8 cellular contexts compared by ENCODE assay signal in genomic region chr11:108593214-108593909, GRCh38. TPM values are rescaled to one million over a fixed set of nuclear protein-coding genes. Genes with fewer than 3 reads are reported as not detected.
DNase-seq lines count a peak whose midpoint lies in the region; ATAC-seq and TF ChIP-seq lines count a peak whose summit lies in the region.

TSS of gene EXPH5 (minus strand) at chr11:108593768. CDS start at chr11:108593536, 232 bp downstream.

- CTCF ChIA-PET in SK-N-SH (lab: Yijun Ruan, JAX): no interaction called here

- peak within 1 kb of the TSS; percentile 99 for H3K4me3 Mint-ChIP-seq in activated naive CD4-positive, alpha-beta T cell treated with anti-CD3 and anti-CD28 coated beads, Interleukin-2, amount 50 U/mL, for 24 hours

- H3K27ac Mint-ChIP-seq in activated naive CD4-positive, alpha-beta T cell treated with anti-CD3 and anti-CD28 coated beads, Interleukin-2, amount 50 U/mL, for 24 hours: peak within 1 kb of the TSS; percentile 100

- no peaks in the 10 kb centered on the region for H3K9me2 ChIP-seq in SK-N-SH

- peak within 1 kb of the TSS; percentile 36; the same call in 1 of the 2 replicates for H3K9ac ChIP-seq in SK-N-SH

- peaks cover 0 to 16% of the 10 kb centered on the region in 2 experiments; a peak in 2 of 4 replicates for H3K4me1 ChIP-seq in SK-N-SH (ENCODE audit: control insufficient read depth in 1 of 2, insufficient read depth in 2 of 2, low read depth in 1 of 2, low read length in 1 of 2)
- peaks cover 20% of the 10 kb centered on the region for H3K4me1 ChIP-seq in suprapubic skin

- no peaks in the 10 kb centered on the region for H3K9me3 Mint-ChIP-seq in activated naive CD4-positive, alpha-beta T cell treated with anti-CD3 and anti-CD28 coated beads, Interleukin-2, amount 50 U/mL, for 24 hours

- TF ChIP-seq EP300 in SK-N-SH (IDR thresholded peaks at IDR 0.05; ENCODE audit: borderline replicate concordance in 1 of 2, low read depth in 1 of 2, low read length in 1 of 2) (no peak), suprapubic skin (IDR thresholded peaks at IDR 0.05) (no peak)

- H3K36me3 ChIP-seq in SK-N-SH (replicated peaks in 1 of 2; ENCODE audit: control insufficient read depth in 1 of 2, insufficient read depth in 2 of 2, low read length in 1 of 2) (no peaks in the 10 kb centered on the region), suprapubic skin (no peaks in the 10 kb centered on the region)

- H3K27me3 ChIP-seq in SK-N-SH (ENCODE audit: insufficient read depth): peaks cover 16% of the 10 kb centered on the region; the same call in 1 of the 2 replicates
- H3K27me3 ChIP-seq in suprapubic skin: no peaks in the 10 kb centered on the region

- no peaks in the 10 kb centered on the region for H3F3A ChIP-seq in SK-N-SH (replicated peaks; ENCODE audit: insufficient read depth)

- POLR2A ChIA-PET in SK-N-SH (lab: Yijun Ruan, JAX): interaction anchor here (0.9 kb wide), 1 partner anchor 99 kb away, joined by 3 read pairs; no protein-coding TSS in a partner anchor

- no peaks in the 10 kb centered on the region for H3K79me2 ChIP-seq in SK-N-SH (ENCODE audit: insufficient read depth)

- H3K4me2 ChIP-seq in SK-N-SH: peak within 1 kb of the TSS; percentile 89

- no peaks in the 10 kb centered on the region for H3K36me3 Mint-ChIP-seq in activated naive CD4-positive, alpha-beta T cell treated with anti-CD3 and anti-CD28 coated beads, Interleukin-2, amount 50 U/mL, for 24 hours

- no peaks in the 10 kb centered on the region for H3K27me3 Mint-ChIP-seq in activated naive CD4-positive, alpha-beta T cell treated with anti-CD3 and anti-CD28 coated beads, Interleukin-2, amount 50 U/mL, for 24 hours

- peak in 1 of 2 donors; percentile 29 for TF ChIP-seq POLR2A in suprapubic skin (IDR thresholded peaks at IDR 0.05)

- DNase-seq in GM03348 (ENCODE audit: low spot score) (peak; percentile 84), MV-4-11 (lab: John Stamatoyannopoulos, UW) (peak; percentile 66), SK-N-SH (peak; percentile 92), glomerular visceral epithelial cell (ENCODE audit: extremely low spot score) (peak; percentile 87), nucleus accumbens (lab: John Stamatoyannopoulos, UW) (peak in 54 of 56 donors; percentile 3 to 81 (median 48)), suprapubic skin (ENCODE audit: low spot score in 2 of 2) (peak; percentile 94 to 95)

- H3K4me3 ChIP-seq in SK-N-SH (ENCODE audit: low read depth in 2 of 2, low read length in 1 of 2): peak within 1 kb of the TSS; percentile 73 to 76
- peak within 1 kb of the TSS; percentile 76 for H3K4me3 ChIP-seq in suprapubic skin

- TF ChIP-seq CTCF in SK-N-SH (IDR thresholded peaks at IDR 0.05) (no peak; the same call in 1 of the 2 replicates), suprapubic skin (IDR thresholded peaks at IDR 0.05) (no peak)

- under 1% methylated on average over 26 of the region's 37 CpGs for WGBS in SK-N-SH (ENCODE audit: low lambda C conversion rate)
- WGBS in suprapubic skin: under 1% methylated on average over 35 of the region's 37 CpGs

- H4K20me1 ChIP-seq in SK-N-SH (ENCODE audit: insufficient read depth): no peaks in the 10 kb centered on the region

- no peaks in the 10 kb centered on the region for H3K9me3 ChIP-seq in SK-N-SH
- H3K9me3 ChIP-seq in suprapubic skin: no peaks in the 10 kb centered on the region

- H3K4me1 Mint-ChIP-seq in activated naive CD4-positive, alpha-beta T cell treated with anti-CD3 and anti-CD28 coated beads, Interleukin-2, amount 50 U/mL, for 24 hours: peaks cover 29% of the 10 kb centered on the region

- H3K27ac ChIP-seq in SK-N-SH (ENCODE audit: low read depth in 2 of 2, low read length in 1 of 2) (peak within 1 kb of the TSS in 1 of 2 experiments; percentile 70; a peak in 2 of 4 replicates), suprapubic skin (peak within 1 kb of the TSS; percentile 92)

- no peak for TF ChIP-seq RAD21 in SK-N-SH (IDR thresholded peaks at IDR 0.05; ENCODE audit: low read length)

- ATAC-seq in HG02571 (IDR thresholded peaks at IDR 0.05; ENCODE audit: unreplicated experiment): peak; percentile 97

- H2AFZ ChIP-seq in SK-N-SH (ENCODE audit: low read depth): peak within 1 kb of the TSS; percentile 80

TF ChIP-seq in SK-N-SH, 30 proteins besides CTCF, POLR2A, EP300 and RAD21:
- TF ChIP-seq RFX5 (IDR thresholded peaks at IDR 0.05; ENCODE audit: low read length): 0 out of 2 replicates have a peak, but pooled peaks have one; percentile 1
- TF ChIP-seq FOXJ3 (CRISPR knock-in tag; IDR thresholded peaks at IDR 0.05): no peak
- TF ChIP-seq CHD2 (IDR thresholded peaks at IDR 0.05; ENCODE audit: low read length, partially characterized antibody): peak; percentile 19

RNA-seq across cellular contexts. Expression of gene EXPH5, which starts in this region (rescaled TPM):
- polyA plus RNA-seq in SK-N-SH (2012; rRNA removed): 0.03 and 0.05 TPM in 2 replicates
- polyA plus RNA-seq in SK-N-SH (2012; cell fraction: cytosol; rRNA removed): 0.03 and 0.05 TPM in 2 replicates
- 0.04 and 0.05 TPM in 2 replicates for polyA plus RNA-seq in SK-N-SH (2012; cell fraction: nucleus; rRNA removed)
- 100 to 1,000 TPM; 120 to 232 (median 149) TPM for total RNA-seq in suprapubic skin

Comparison
In these comparisons a context has a peak if more than half of its experiments do, and no peak if none do; other contexts are left out.
1. Peak in DNase-seq, H3K4me3 ChIP-seq, H3K9ac ChIP-seq and H3K4me2 ChIP-seq in SK-N-SH; RNA of the gene not detected or under 1 TPM.